ENCODE assay signal across 2 cellular contexts in genomic region chr4:156109943-156110925, GRCh38.
TF ChIP-seq lines count a peak whose summit lies in the region.

No MANE protein-coding gene starts in this region.

TF ChIP-seq in IMR-90, 13 proteins besides CTCF, POLR2A, EP300 and RAD21:
- TF ChIP-seq MXI1 (IDR thresholded peaks at IDR 0.05; ENCODE audit: borderline replicate concordance, low read depth, low read length) (no peak), CEBPB (IDR thresholded peaks at IDR 0.05; ENCODE audit: low read depth, low read length) (peak; percentile 64; the same call in 1 of the 2 replicates)

TF ChIP-seq in GM12878, 131 proteins besides CTCF, POLR2A, EP300 and RAD21:
- no peak for TF ChIP-seq IRF5 (IDR thresholded peaks at IDR 0.05; ENCODE audit: borderline replicate concordance)
- no peak for TF ChIP-seq ZBED1 (IDR thresholded peaks at IDR 0.05; ENCODE audit: borderline replicate concordance)
- TF ChIP-seq NFIC (IDR thresholded peaks at IDR 0.05; ENCODE audit: low read depth, low read length) = no peak
- TF ChIP-seq, protein P1, sequence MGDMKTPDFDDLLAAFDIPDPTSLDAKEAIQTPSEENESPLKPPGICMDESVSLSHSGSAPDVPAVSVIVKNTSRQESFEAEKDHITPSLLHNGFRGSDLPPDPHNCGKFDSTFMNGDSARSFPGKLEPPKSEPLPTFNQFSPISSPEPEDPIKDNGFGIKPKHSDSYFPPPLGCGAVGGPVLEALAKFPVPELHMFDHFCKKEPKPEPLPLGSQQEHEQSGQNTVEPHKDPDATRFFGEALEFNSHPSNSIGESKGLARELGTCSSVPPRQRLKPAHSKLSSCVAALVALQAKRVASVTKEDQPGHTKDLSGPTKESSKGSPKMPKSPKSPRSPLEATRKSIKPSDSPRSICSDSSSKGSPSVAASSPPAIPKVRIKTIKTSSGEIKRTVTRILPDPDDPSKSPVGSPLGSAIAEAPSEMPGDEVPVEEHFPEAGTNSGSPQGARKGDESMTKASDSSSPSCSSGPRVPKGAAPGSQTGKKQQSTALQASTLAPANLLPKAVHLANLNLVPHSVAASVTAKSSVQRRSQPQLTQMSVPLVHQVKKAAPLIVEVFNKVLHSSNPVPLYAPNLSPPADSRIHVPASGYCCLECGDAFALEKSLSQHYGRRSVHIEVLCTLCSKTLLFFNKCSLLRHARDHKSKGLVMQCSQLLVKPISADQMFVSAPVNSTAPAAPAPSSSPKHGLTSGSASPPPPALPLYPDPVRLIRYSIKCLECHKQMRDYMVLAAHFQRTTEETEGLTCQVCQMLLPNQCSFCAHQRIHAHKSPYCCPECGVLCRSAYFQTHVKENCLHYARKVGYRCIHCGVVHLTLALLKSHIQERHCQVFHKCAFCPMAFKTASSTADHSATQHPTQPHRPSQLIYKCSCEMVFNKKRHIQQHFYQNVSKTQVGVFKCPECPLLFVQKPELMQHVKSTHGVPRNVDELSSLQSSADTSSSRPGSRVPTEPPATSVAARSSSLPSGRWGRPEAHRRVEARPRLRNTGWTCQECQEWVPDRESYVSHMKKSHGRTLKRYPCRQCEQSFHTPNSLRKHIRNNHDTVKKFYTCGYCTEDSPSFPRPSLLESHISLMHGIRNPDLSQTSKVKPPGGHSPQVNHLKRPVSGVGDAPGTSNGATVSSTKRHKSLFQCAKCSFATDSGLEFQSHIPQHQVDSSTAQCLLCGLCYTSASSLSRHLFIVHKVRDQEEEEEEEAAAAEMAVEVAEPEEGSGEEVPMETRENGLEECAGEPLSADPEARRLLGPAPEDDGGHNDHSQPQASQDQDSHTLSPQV (IDR thresholded peaks at IDR 0.05) = no peak
- no peak for TF ChIP-seq E2F4 (IDR thresholded peaks at IDR 0.05; ENCODE audit: low read depth, low read length)
- no peak for TF ChIP-seq ATF7 (IDR thresholded peaks at IDR 0.05; ENCODE audit: low read depth)
- TF ChIP-seq ZNF24 (IDR thresholded peaks at IDR 0.05) = no peak
- no peak for TF ChIP-seq TCF3 (IDR thresholded peaks at IDR 0.05; ENCODE audit: borderline replicate concordance, insufficient read depth, low read depth, low read length)
- no peak for TF ChIP-seq RAD51 (IDR thresholded peaks at IDR 0.05)
- no peak for TF ChIP-seq NR2C2 (IDR thresholded peaks at IDR 0.05; ENCODE audit: borderline replicate concordance, control insufficient read depth, insufficient read length, low read depth)
- TF ChIP-seq MEF2A (IDR thresholded peaks at IDR 0.05; ENCODE audit: insufficient read depth, low read depth, low read length) = no peak
- TF ChIP-seq ZNF274 (IDR thresholded peaks at IDR 0.05; ENCODE audit: insufficient read depth, insufficient read length) = no peak
- no peak for TF ChIP-seq SPI1 (IDR thresholded peaks at IDR 0.05; ENCODE audit: borderline replicate concordance, insufficient read depth, low read depth, low read length)
- no peak for TF ChIP-seq ZNF217 (IDR thresholded peaks at IDR 0.05)
TF ChIP-seq in GM12878: peak in this region for 0.
